In genomic region chr3:58459160-58459559, GRCh38 we compare ENCODE assay signal across 1 cellular context.
TF ChIP-seq lines count a peak whose summit lies in the region.

No MANE protein-coding gene starts in this region.

TF ChIP-seq in GM23338, 12 proteins besides CTCF, POLR2A, EP300 and RAD21:
- TF ChIP-seq ZNF462 (CRISPR knock-in tag; IDR thresholded peaks at IDR 0.05) = no peak
- no peak for TF ChIP-seq REST (IDR thresholded peaks at IDR 0.05; ENCODE audit: unreplicated experiment)
- TF ChIP-seq CREB1 (CRISPR knock-in tag; IDR thresholded peaks at IDR 0.05; ENCODE audit: low read depth) = no peak
- no peak for TF ChIP-seq JUNB (IDR thresholded peaks at IDR 0.05; ENCODE audit: unreplicated experiment)
- TF ChIP-seq STAT1 (IDR thresholded peaks at IDR 0.05; ENCODE audit: unreplicated experiment) = no peak
- TF ChIP-seq ZNF331 (CRISPR knock-in tag; IDR thresholded peaks at IDR 0.05; ENCODE audit: low read depth) = no peak
- TF ChIP-seq NANOG (IDR thresholded peaks at IDR 0.05; ENCODE audit: borderline replicate concordance) = no peak
- TF ChIP-seq EZH2 (IDR thresholded peaks at IDR 0.05; ENCODE audit: low read depth, unreplicated experiment) = no peak
